1 cellular context compared by ENCODE assay signal in the genomic region with DNA sequence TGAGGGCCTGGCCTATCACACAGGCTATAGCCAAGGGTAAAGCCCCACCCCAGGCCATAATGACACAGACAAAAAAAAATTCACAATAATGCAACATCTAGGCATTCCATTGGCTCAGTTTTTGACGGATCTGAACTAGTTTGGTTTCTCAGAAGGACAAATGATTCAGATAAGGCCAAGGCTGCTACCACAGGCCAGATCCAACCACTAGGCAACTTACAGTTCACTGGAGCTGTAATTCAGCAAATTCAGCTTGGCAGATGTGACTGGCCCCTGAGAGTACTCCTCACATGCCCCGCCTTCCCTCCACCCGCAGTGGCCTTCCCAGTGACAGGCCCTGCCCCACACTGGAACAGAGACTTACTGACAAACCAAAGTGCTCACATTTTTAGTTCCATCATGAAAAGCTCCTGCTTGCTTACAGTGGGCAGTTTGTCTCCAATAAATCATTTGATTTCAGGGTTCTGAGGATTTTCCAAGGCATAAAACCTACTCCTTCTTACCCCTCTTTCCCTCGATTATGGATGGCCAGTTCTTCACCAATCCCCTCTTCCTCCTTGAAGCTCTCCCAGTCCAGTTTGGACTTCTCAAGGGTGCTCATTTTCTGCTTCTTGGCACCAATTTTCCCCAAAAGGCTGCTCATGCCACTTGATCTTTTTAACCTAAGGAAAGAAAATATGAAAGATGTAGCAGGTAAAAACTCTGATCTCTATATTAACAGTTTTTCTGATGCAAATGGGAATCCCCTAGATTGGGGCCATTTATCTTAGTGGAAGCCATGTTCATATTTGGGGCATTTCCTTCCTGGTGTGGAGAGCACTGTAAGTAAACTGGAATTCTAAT.
TF ChIP-seq lines count a peak whose summit lies in the region.

No MANE protein-coding gene starts in this region.

TF ChIP-seq in GM23338, 12 proteins besides CTCF, POLR2A, EP300 and RAD21 (continued from another document):
- TF ChIP-seq, protein P1, sequence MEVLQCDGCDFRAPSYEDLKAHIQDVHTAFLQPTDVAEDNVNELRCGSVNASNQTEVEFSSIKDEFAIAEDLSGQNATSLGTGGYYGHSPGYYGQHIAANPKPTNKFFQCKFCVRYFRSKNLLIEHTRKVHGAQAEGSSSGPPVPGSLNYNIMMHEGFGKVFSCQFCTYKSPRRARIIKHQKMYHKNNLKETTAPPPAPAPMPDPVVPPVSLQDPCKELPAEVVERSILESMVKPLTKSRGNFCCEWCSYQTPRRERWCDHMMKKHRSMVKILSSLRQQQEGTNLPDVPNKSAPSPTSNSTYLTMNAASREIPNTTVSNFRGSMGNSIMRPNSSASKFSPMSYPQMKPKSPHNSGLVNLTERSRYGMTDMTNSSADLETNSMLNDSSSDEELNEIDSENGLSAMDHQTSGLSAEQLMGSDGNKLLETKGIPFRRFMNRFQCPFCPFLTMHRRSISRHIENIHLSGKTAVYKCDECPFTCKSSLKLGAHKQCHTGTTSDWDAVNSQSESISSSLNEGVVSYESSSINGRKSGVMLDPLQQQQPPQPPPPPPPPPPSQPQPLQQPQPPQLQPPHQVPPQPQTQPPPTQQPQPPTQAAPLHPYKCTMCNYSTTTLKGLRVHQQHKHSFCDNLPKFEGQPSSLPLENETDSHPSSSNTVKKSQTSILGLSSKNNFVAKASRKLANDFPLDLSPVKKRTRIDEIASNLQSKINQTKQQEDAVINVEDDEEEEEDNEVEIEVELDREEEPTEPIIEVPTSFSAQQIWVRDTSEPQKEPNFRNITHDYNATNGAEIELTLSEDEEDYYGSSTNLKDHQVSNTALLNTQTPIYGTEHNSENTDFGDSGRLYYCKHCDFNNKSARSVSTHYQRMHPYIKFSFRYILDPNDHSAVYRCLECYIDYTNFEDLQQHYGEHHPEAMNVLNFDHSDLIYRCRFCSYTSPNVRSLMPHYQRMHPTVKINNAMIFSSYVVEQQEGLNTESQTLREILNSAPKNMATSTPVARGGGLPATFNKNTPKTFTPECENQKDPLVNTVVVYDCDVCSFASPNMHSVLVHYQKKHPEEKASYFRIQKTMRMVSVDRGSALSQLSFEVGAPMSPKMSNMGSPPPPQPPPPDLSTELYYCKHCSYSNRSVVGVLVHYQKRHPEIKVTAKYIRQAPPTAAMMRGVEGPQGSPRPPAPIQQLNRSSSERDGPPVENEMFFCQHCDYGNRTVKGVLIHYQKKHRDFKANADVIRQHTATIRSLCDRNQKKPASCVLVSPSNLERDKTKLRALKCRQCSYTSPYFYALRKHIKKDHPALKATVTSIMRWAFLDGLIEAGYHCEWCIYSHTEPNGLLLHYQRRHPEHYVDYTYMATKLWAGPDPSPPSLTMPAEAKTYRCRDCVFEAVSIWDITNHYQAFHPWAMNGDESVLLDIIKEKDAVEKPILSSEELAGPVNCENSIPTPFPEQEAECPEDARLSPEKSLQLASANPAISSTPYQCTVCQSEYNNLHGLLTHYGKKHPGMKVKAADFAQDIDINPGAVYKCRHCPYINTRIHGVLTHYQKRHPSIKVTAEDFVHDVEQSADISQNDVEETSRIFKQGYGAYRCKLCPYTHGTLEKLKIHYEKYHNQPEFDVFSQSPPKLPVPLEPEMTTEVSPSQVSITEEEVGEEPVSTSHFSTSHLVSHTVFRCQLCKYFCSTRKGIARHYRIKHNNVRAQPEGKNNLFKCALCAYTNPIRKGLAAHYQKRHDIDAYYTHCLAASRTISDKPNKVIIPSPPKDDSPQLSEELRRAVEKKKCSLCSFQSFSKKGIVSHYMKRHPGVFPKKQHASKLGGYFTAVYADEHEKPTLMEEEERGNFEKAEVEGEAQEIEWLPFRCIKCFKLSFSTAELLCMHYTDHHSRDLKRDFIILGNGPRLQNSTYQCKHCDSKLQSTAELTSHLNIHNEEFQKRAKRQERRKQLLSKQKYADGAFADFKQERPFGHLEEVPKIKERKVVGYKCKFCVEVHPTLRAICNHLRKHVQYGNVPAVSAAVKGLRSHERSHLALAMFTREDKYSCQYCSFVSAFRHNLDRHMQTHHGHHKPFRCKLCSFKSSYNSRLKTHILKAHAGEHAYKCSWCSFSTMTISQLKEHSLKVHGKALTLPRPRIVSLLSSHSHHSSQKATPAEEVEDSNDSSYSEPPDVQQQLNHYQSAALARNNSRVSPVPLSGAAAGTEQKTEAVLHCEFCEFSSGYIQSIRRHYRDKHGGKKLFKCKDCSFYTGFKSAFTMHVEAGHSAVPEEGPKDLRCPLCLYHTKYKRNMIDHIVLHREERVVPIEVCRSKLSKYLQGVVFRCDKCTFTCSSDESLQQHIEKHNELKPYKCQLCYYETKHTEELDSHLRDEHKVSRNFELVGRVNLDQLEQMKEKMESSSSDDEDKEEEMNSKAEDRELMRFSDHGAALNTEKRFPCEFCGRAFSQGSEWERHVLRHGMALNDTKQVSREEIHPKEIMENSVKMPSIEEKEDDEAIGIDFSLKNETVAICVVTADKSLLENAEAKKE (CRISPR knock-in tag; IDR thresholded peaks at IDR 0.05), result no peak
- no peak for TF ChIP-seq ZNF114 (CRISPR knock-in tag; IDR thresholded peaks at IDR 0.05)
- TF ChIP-seq ZNF331 (CRISPR knock-in tag; IDR thresholded peaks at IDR 0.05; ENCODE audit: low read depth), result no peak
